ENCODE assay signal across 8 cellular contexts in genomic region chr15:59691194-59691805, GRCh38. TPM values are rescaled to one million over a fixed set of nuclear protein-coding genes. Genes with fewer than 3 reads are reported as not detected.
DNase-seq lines count a peak whose midpoint lies in the region; ATAC-seq, FAIRE-seq and TF ChIP-seq lines count a peak whose summit lies in the region.
"Had no signal": no experiment of that assay in that cellular context is flagged by ENCODE, and none has a peak within 500 bp of the region (broad histone marks: within the 10 kb centered on the region; RNA-seq: fewer than 3 reads in every experiment).

No MANE protein-coding gene starts in this region.

- peak; percentile 75 for FAIRE-seq in colon (lab: Jason Lieb, UNC)

- peaks cover 17% of the 10 kb centered on the region for H3K4me1 ChIP-seq in Loucy (ENCODE audit: insufficient read depth, low read length, poor library complexity, severe bottlenecking)

- H3K4me3 Mint-ChIP-seq in T-helper 17 cell = peak overlapping the region; percentile 39
- H3K4me3 Mint-ChIP-seq: stimulated activated naive CD8-positive, alpha-beta T cell treated with anti-CD3 and anti-CD28 coated beads, Interleukin-15, Interleukin-2, amounts not matched to agents 100 ng/mL and 50 ng/mL, for 24 hours had no signal

- no peaks in the 10 kb centered on the region for H3K27me3 ChIP-seq in Loucy (ENCODE audit: insufficient read depth, low read length, poor library complexity, severe bottlenecking)

- no peak for ATAC-seq in T-helper 17 cell

- no peak overlapping the region for H3K4me3 ChIP-seq in Loucy (ENCODE audit: low read length, poor library complexity, severe bottlenecking)

- H3K4me2 ChIP-seq in Loucy (ENCODE audit: low read depth, low read length, poor library complexity, severe bottlenecking) = peak overlapping the region; percentile 79

- in situ Hi-C loops in G401 (cut with HindIII; ENCODE audit: low sequenced_read_pairs) = no loop called here

- H3F3A ChIP-seq in Loucy (ENCODE audit: low read depth) = no peaks in the 10 kb centered on the region

- H3K36me3 Mint-ChIP-seq in T-helper 17 cell (ENCODE audit: low read depth) = peaks cover 7% of the 10 kb centered on the region

- peak overlapping the region; percentile 99 for H3K27ac Mint-ChIP-seq in T-helper 17 cell
- H3K27ac Mint-ChIP-seq: stimulated activated naive CD8-positive, alpha-beta T cell treated with anti-CD3 and anti-CD28 coated beads, Interleukin-15, Interleukin-2, amounts not matched to agents 100 ng/mL and 50 ng/mL, for 24 hours had no signal

- H3K4me1 Mint-ChIP-seq in T-helper 17 cell = peaks cover 19% of the 10 kb centered on the region

- DNase-seq in G401 (ENCODE audit: low spot score) (peak; percentile 43), T-helper 17 cell (peak in 1 of 3 donors; percentile 32), myocyte (ENCODE audit: low read depth) (peak; percentile 61), HuH-7.5 (ENCODE audit: low spot score) (no peak), 8988T (no peak)

- peaks cover 27% of the 10 kb centered on the region for H3K79me2 ChIP-seq in Loucy (ENCODE audit: insufficient read depth, low read length)

- H3K9ac ChIP-seq in Loucy (ENCODE audit: low read depth, low read length, poor library complexity, severe bottlenecking) = no peak overlapping the region

- H3K9me2 ChIP-seq in Loucy (replicated peaks; ENCODE audit: low read depth, low read length) = no peaks in the 10 kb centered on the region

- no peaks in the 10 kb centered on the region for H3K27me3 Mint-ChIP-seq in T-helper 17 cell
- H3K27me3 Mint-ChIP-seq: stimulated activated naive CD8-positive, alpha-beta T cell treated with anti-CD3 and anti-CD28 coated beads, Interleukin-15, Interleukin-2, amounts not matched to agents 100 ng/mL and 50 ng/mL, for 24 hours had no signal

- peak; percentile 72 for TF ChIP-seq CTCF in Loucy (conservative IDR thresholded peaks at IDR 0.05; ENCODE audit: low read length)

- H4K20me1 ChIP-seq in Loucy (ENCODE audit: insufficient read depth, low read length, poor library complexity, severe bottlenecking) = peaks cover 26% of the 10 kb centered on the region

- H2AFZ ChIP-seq in Loucy (ENCODE audit: low read length) = no peak overlapping the region

- no peaks in the 10 kb centered on the region for H3K36me3 ChIP-seq in Loucy (ENCODE audit: insufficient read depth, low read length)

- no peaks in the 10 kb centered on the region for H3K9me3 ChIP-seq in Loucy (ENCODE audit: insufficient read depth, low read depth, low read length)
- no peaks in the 10 kb centered on the region for H3K9me3 ChIP-seq in T-helper 17 cell (ENCODE audit: control insufficient read depth, low read length, poor library complexity, severe bottlenecking)

RNA-seq across cellular contexts. Expression of gene BNIP2, which starts 2.2 kb away (rescaled TPM):
- total RNA-seq in G401 (2014; rRNA removed; shearing (Covaris generic)) = 38.0 and 66.2 TPM in 2 replicates
- 10 to 100 TPM; 80.1 to 97.3 TPM for total RNA-seq in T-helper 17 cell
- 190 and 231 TPM in 2 replicates for total RNA-seq in myocyte
- polyA plus RNA-seq in myocyte (2012) = 41.5 TPM

RNA-seq across cellular contexts. Expression of gene GTF2A2, which starts 34.0 kb away (rescaled TPM):
- 81.6 and 111 TPM in 2 replicates for total RNA-seq in G401 (2014; rRNA removed; shearing (Covaris generic))
- 10 to 100 TPM; 48.0 to 57.2 TPM for total RNA-seq in T-helper 17 cell
- total RNA-seq in myocyte = 60.9 and 84.8 TPM in 2 replicates
- polyA plus RNA-seq in myocyte (2012) = 104 TPM

Comparison
In these comparisons a context has a peak if more than half of its experiments do, and no peak if none do; other contexts are left out.
1. DNase-seq: peak in G401 (single experiment) and myocyte (single experiment); none in HuH-7.5 (single experiment) and 8988T (single experiment).